Comparison of ENCODE assay signal across 1 cellular context in genomic region chr2:155099784-155100183, GRCh38.
TF ChIP-seq lines count a peak whose summit lies in the region.

No MANE protein-coding gene starts in this region.

TF ChIP-seq in endothelial cell of umbilical vein, 7 proteins besides CTCF, POLR2A, EP300 and RAD21:
- TF ChIP-seq EZH2 (IDR thresholded peaks at IDR 0.05; ENCODE audit: borderline replicate concordance, low read depth, low read length, severe bottlenecking), result no peak
- peak; percentile 13 for TF ChIP-seq GATA2 (IDR thresholded peaks at IDR 0.05; ENCODE audit: insufficient read depth, insufficient read length, low read depth, low read length)
